ENCODE assay signal across 8 cellular contexts in the genomic region with DNA sequence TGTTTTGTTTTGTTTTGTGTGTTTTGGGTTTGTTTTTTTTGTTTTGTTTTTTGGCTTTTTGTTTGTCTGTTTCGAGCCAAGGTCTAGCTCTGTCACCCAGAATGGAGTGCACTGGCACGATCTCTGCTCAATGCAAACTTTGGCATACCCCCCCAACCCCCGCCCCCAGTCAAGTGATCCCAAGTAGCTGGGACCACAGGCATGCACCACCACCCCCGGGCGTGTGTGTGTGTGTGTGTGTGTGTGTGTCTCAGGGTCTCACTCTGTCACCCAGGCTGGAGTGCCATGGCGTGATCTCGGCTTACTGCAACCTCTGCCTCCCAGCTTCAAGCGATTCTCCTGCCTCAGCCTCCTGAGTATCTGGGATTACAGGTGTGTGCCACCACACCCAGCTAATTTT. TPM values are rescaled to one million over a fixed set of nuclear protein-coding genes. Genes with fewer than 3 reads are reported as not detected.
DNase-seq lines count a peak whose midpoint lies in the region; ATAC-seq, FAIRE-seq and TF ChIP-seq lines count a peak whose summit lies in the region.
"Not testable (repeated sequence)": the region's sequence is repeated elsewhere in the genome, so short reads cannot be mapped to it uniquely, and the experiment has no call there.
"Had no signal": no experiment of that assay in that cellular context is flagged by ENCODE, and none has a peak within 500 bp of the region (broad histone marks: within the 10 kb centered on the region; RNA-seq: fewer than 3 reads in every experiment).

No MANE protein-coding gene starts in this region.

- H3K4me1 Mint-ChIP-seq in GM23338 (peaks cover 18% of the 10 kb centered on the region), WTC11 (peaks cover 12% of the 10 kb centered on the region), astrocyte (ENCODE audit: low read depth, unreplicated experiment) (peaks cover 19% of the 10 kb centered on the region)
- peaks cover 8 to 11% of the 10 kb centered on the region in 2 donors for H3K4me1 Mint-ChIP-seq in natural killer cell treated with Interleukin-12 subunit alpha and Interleukin-12 subunit beta and Interleukin-15 and Interleukin-18, amount 100 ng/mL, for 72 hours (ENCODE audit: low read depth in 2 of 2)

- not testable (repeated sequence) for H3F3A ChIP-seq in GM23338 (replicated peaks; ENCODE audit: low read depth)

- not testable (repeated sequence) for H3K9me3 ChIP-seq in OCI-LY3 (ENCODE audit: insufficient read depth, low read length); astrocyte (ENCODE audit: insufficient read depth, low read depth, low read length)

- peak overlapping the region; percentile 66; the same call in 1 of the 3 replicates for H3K4me3 Mint-ChIP-seq in GM23338
- H3K4me3 Mint-ChIP-seq in WTC11; astrocyte (ENCODE audit: unreplicated experiment): not testable (repeated sequence)
- peak overlapping the region; percentile 36 for H3K4me3 Mint-ChIP-seq in natural killer cell treated with Interleukin-12 subunit alpha and Interleukin-12 subunit beta and Interleukin-15 and Interleukin-18, amount 100 ng/mL, for 72 hours

- POLR2A ChIA-PET in WTC11 (lab: Charles Lee): interaction anchor here (0.6 to 1.8 kb wide), 2 partner anchors 24 to 27 kb away, joined by 4 read pairs; a partner anchor contains a TSS

- H3K27me3 ChIP-seq in GM23338 (ENCODE audit: insufficient read depth); OCI-LY3 (ENCODE audit: low read depth, low read length); astrocyte (ENCODE audit: insufficient read depth, low read length): not testable (repeated sequence)

- H3K36me3 Mint-ChIP-seq in GM23338 (ENCODE audit: low read depth); WTC11; astrocyte (ENCODE audit: low read depth, unreplicated experiment); natural killer cell treated with Interleukin-12 subunit alpha and Interleukin-12 subunit beta and Interleukin-15 and Interleukin-18, amount 100 ng/mL, for 72 hours: not testable (repeated sequence)

- H3K4me2 ChIP-seq in GM23338: not testable (repeated sequence)
- H3K4me2 ChIP-seq in OCI-LY3 (ENCODE audit: low read length) (peak overlapping the region; percentile 91), astrocyte (ENCODE audit: low read length) (peak overlapping the region; percentile 80)

- H3K9me2 ChIP-seq in GM23338 (ENCODE audit: insufficient read depth): not testable (repeated sequence)

- not testable (repeated sequence) for H4K20me1 ChIP-seq in GM23338 (replicated peaks; ENCODE audit: insufficient read depth); OCI-LY3 (ENCODE audit: insufficient read depth, low read length); astrocyte (ENCODE audit: insufficient read depth, low read length)

- CTCF ChIA-PET in WTC11 (lab: Charles Lee): interaction anchor here (1.0 to 10.1 kb wide), 35 partner anchors 11 to 760 kb away, joined by 3 to 526 read pairs (median 8); a partner anchor contains a TSS

- H3K4me1 ChIP-seq in GM23338 (ENCODE audit: insufficient read depth); OCI-LY3 (ENCODE audit: low read length); astrocyte (ENCODE audit: insufficient read depth, low read length): not testable (repeated sequence)

- H3K4me3 ChIP-seq in GM23338; astrocyte (ENCODE audit: insufficient read depth, low read depth, low read length): not testable (repeated sequence)
- H3K4me3 ChIP-seq in OCI-LY3 (ENCODE audit: low read length): peak overlapping the region; percentile 76; the same call in 1 of the 2 replicates

- TF ChIP-seq CTCF in GM23338 (conservative IDR thresholded peaks at IDR 0.05; ENCODE audit: low read depth in 2 of 2); OCI-LY3 (IDR thresholded peaks at IDR 0.05; ENCODE audit: low read depth, low read length); WTC11 (IDR thresholded peaks at IDR 0.05); astrocyte (IDR thresholded peaks at IDR 0.05; ENCODE audit: insufficient read depth, low read depth, low read length): not testable (repeated sequence)

- H3K9ac ChIP-seq in OCI-LY3 (ENCODE audit: low read length): not testable (repeated sequence)
- peak overlapping the region; percentile 12 for H3K9ac ChIP-seq in astrocyte (ENCODE audit: low read length)

- H3K27ac ChIP-seq in GM23338 (ENCODE audit: low read depth); OCI-LY3 (ENCODE audit: low read length); astrocyte (ENCODE audit: low read depth, low read length): not testable (repeated sequence)

- not testable (repeated sequence) for ATAC-seq in GM23338; WTC11; natural killer cell treated with Interleukin-12 subunit alpha and Interleukin-12 subunit beta and Interleukin-15 and Interleukin-18, amount 100 ng/mL, for 72 hours

- H3K27me3 Mint-ChIP-seq in GM23338 (ENCODE audit: insufficient read depth, low read depth, poor library complexity); WTC11 (ENCODE audit: low read depth); astrocyte (ENCODE audit: low read depth, unreplicated experiment): not testable (repeated sequence)
- H3K27me3 Mint-ChIP-seq in natural killer cell treated with Interleukin-12 subunit alpha and Interleukin-12 subunit beta and Interleukin-15 and Interleukin-18, amount 100 ng/mL, for 72 hours: peaks cover 6 to 11% of the 10 kb centered on the region in 2 donors

- not testable (repeated sequence) for H3K9me3 Mint-ChIP-seq in GM23338; WTC11; astrocyte (ENCODE audit: unreplicated experiment); natural killer cell treated with Interleukin-12 subunit alpha and Interleukin-12 subunit beta and Interleukin-15 and Interleukin-18, amount 100 ng/mL, for 72 hours

- H3K27ac Mint-ChIP-seq in GM23338; WTC11; astrocyte (ENCODE audit: unreplicated experiment); natural killer cell treated with Interleukin-12 subunit alpha and Interleukin-12 subunit beta and Interleukin-15 and Interleukin-18, amount 100 ng/mL, for 72 hours: not testable (repeated sequence)

- not testable (repeated sequence) for H2AFZ ChIP-seq in GM23338
- H2AFZ ChIP-seq in OCI-LY3 (ENCODE audit: low read depth, low read length) (0 out of 2 replicates have a peak overlapping the region, but pooled peaks have one; percentile 70), astrocyte (ENCODE audit: low read depth, low read length) (peak overlapping the region; percentile 71)

- H3K36me3 ChIP-seq in GM23338 (ENCODE audit: insufficient read depth); OCI-LY3 (replicated peaks; ENCODE audit: low read depth, low read length); astrocyte (ENCODE audit: insufficient read depth, low read length): not testable (repeated sequence)

- FAIRE-seq in astrocyte (lab: Jason Lieb, UNC): not testable (repeated sequence)

- DNase-seq in GM23338 (ENCODE audit: low spot score); WTC11 (ENCODE audit: low spot score); astrocyte (ENCODE audit: low read depth); natural killer cell treated with Interleukin-12 subunit alpha and Interleukin-12 subunit beta and Interleukin-15 and Interleukin-18, amount 100 ng/mL, for 72 hours (ENCODE audit: low spot score): not testable (repeated sequence)

- not testable (repeated sequence) for H3K79me2 ChIP-seq in GM23338 (replicated peaks; ENCODE audit: insufficient read depth); OCI-LY3 (ENCODE audit: low read length); astrocyte (ENCODE audit: insufficient read depth, low read length)

TF ChIP-seq in WTC11, 78 proteins besides CTCF, POLR2A, EP300 and RAD21:
- TF ChIP-seq SP1 (CRISPR knock-in tag; conservative IDR thresholded peaks at IDR 0.05): 0 out of 2 replicates have a peak, but pooled peaks have one; percentile 4
TF ChIP-seq in WTC11: peak in this region for 1; not testable (repeated sequence) for 77.

RNA-seq across cellular contexts. Expression of a gene that starts 24.4 kb away (rescaled TPM):
- total RNA-seq in GM23338 (2014; rRNA removed; shearing (Covaris generic)): 250 and 264 TPM in 2 replicates
- 322 and 338 TPM in 2 replicates for polyA plus RNA-seq in GM23338 (2016; fragmentation: Nextera tagmentation; extraction: Ambion mirVana)
- total RNA-seq in WTC11 (2021) (424 to 477 TPM (median 429 TPM) in 3 replicates), astrocyte (2,321 and 2,570 TPM in 2 replicates)
- total RNA-seq in natural killer cell treated with Interleukin-12 subunit alpha and Interleukin-12 subunit beta and Interleukin-15 and Interleukin-18, amount 100 ng/mL, for 72 hours: under 1 TPM in 1 of 2 donors, not detected in 1; 0.33 TPM
- total RNA-seq: SK-MEL-5 had no signal

RNA-seq across cellular contexts. Expression of a gene that starts 31.7 kb away (rescaled TPM):
- not detected in 2 replicates for total RNA-seq in GM23338 (2014; rRNA removed; shearing (Covaris generic))
- not detected in 2 replicates for polyA plus RNA-seq in GM23338 (2016; fragmentation: Nextera tagmentation; extraction: Ambion mirVana)
- not detected in 3 replicates for total RNA-seq in WTC11 (2021)
- not detected in 2 replicates for total RNA-seq in astrocyte
- not detected for total RNA-seq in natural killer cell treated with Interleukin-12 subunit alpha and Interleukin-12 subunit beta and Interleukin-15 and Interleukin-18, amount 100 ng/mL, for 72 hours
- total RNA-seq: MCF 10A had no signal

RNA-seq across cellular contexts. Expression of a gene that starts 46.4 kb away (rescaled TPM):
- total RNA-seq in GM23338 (2014; rRNA removed; shearing (Covaris generic)): 0.21 TPM in 1 of 2 replicates, not detected in the other
- not detected in 2 replicates for polyA plus RNA-seq in GM23338 (2016; fragmentation: Nextera tagmentation; extraction: Ambion mirVana)
- total RNA-seq in WTC11 (2021) (not detected in 3 replicates), astrocyte (0.50 and 0.82 TPM in 2 replicates)
- not detected for total RNA-seq in natural killer cell treated with Interleukin-12 subunit alpha and Interleukin-12 subunit beta and Interleukin-15 and Interleukin-18, amount 100 ng/mL, for 72 hours
- total RNA-seq: G401, MCF 10A, SK-MEL-5 had no signal

Comparison
In these comparisons a context has a peak if more than half of its experiments do, and no peak if none do; other contexts are left out.
1. RNA of a gene that starts 24.4 kb away (total RNA-seq): 2,321 to 2,570 TPM in astrocyte, 424 to 477 TPM in WTC11 and 250 to 264 TPM in GM23338; 0.33 TPM in natural killer cell treated with Interleukin-12 subunit alpha and Interleukin-12 subunit beta and Interleukin-15 and Interleukin-18, amount 100 ng/mL, for 72 hours; every median in the first group is over 100 times any median in the second.